In the genomic region with DNA sequence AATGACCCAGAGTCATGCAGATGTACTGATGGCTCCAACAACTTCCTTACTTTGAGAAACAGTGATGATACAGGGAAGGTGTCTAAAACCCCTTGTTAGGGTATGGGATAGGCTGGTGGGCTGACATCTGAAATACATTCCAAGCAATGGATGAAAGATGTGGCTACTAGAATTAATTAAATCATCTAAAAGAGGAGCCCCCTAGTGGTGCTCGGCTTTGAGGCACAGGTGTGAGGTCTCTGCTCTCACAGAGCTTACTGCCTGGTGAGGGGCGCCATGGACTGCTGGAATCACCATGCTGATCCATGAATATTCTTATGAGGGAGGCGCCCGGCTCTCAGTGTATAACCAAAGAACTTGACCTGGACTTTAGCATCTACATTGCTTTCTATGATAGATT, we compare ENCODE assay signal across 9 cellular contexts. TPM values are rescaled to one million over a fixed set of nuclear protein-coding genes. Genes with fewer than 3 reads are reported as not detected.
A peak's percentile ranks its signal among the peaks of the same experiment; 100 is the strongest.
DNase-seq lines count a peak whose midpoint lies in the region; ATAC-seq and TF ChIP-seq lines count a peak whose summit lies in the region.
"Had no signal": no experiment of that assay in that cellular context is flagged by ENCODE, and none has a peak within 500 bp of the region (broad histone marks: within the 10 kb centered on the region; RNA-seq: fewer than 3 reads in every experiment).

No MANE protein-coding gene starts in this region.

- H3K4ac ChIP-seq in mesendoderm (ENCODE audit: low read depth, low read length) = no peak overlapping the region

- H2BK15ac ChIP-seq in mesendoderm (replicated peaks; ENCODE audit: low read depth) = no peak overlapping the region

- H3K27me3 Mint-ChIP-seq in activated naive CD4-positive, alpha-beta T cell treated with anti-CD3 and anti-CD28 coated beads, Interleukin-2, amount 10 ng/mL, durations not matched to agents 7 days and 5 days = peaks cover 12% of the 10 kb centered on the region

- no peak overlapping the region for H2BK120ac ChIP-seq in mesendoderm (ENCODE audit: low read depth, low read length)

- no peaks in the 10 kb centered on the region for H3K4me1 ChIP-seq in DND-41 (ENCODE audit: insufficient read depth, low read length)
- no peaks in the 10 kb centered on the region for H3K4me1 ChIP-seq in mesendoderm (ENCODE audit: control insufficient read depth, low read depth, low read length)

- no peaks in the 10 kb centered on the region for H3K9me3 ChIP-seq in DND-41 (ENCODE audit: insufficient read depth, low read length, severe bottlenecking)

- DNase-seq in DND-41 (peak; percentile 29), HuH-7 (ENCODE audit: low spot score) (peak; percentile 38), mesendoderm (peak; percentile 41), GM19238 (ENCODE audit: insufficient read length, low spot score) (no peak)
- DNase-seq in activated naive CD4-positive, alpha-beta T cell treated with anti-CD3 and anti-CD28 coated beads, Interleukin-2, amount 10 ng/mL, durations not matched to agents 7 days and 5 days = peak; percentile 46
- no peak for DNase-seq in NK-92 treated with Interleukin-12 subunit alpha and Interleukin-12 subunit beta, amount 100 ng/mL, for 24 hours (lab: John Stamatoyannopoulos, UW)

- no peak overlapping the region for H2AK5ac ChIP-seq in mesendoderm (ENCODE audit: low read length)

- no peaks in the 10 kb centered on the region for H4K20me1 ChIP-seq in DND-41 (ENCODE audit: insufficient read depth, low read length)

- no peak overlapping the region for H4K8ac ChIP-seq in mesendoderm (ENCODE audit: low read depth, low read length)

- no peaks in the 10 kb centered on the region for H3K79me2 ChIP-seq in DND-41 (ENCODE audit: insufficient read depth, low read length)
- H3K79me2 ChIP-seq in mesendoderm (ENCODE audit: control insufficient read depth, insufficient read depth, low read length) = no peaks in the 10 kb centered on the region

- H3K27ac ChIP-seq in DND-41 (ENCODE audit: low read length) = no peak overlapping the region
- no peak overlapping the region for H3K27ac ChIP-seq in mesendoderm (ENCODE audit: low read depth, low read length)
- H3K27ac ChIP-seq: skin epidermis had no signal

- H3K4me3 ChIP-seq in DND-41 (ENCODE audit: low read depth in 1 of 2, low read length in 2 of 2) = no peak overlapping the region
- H3K4me3 ChIP-seq in mesendoderm (ENCODE audit: low read length) = no peak overlapping the region
- H3K4me3 ChIP-seq: skin epidermis had no signal

- H3K9me3 Mint-ChIP-seq in activated naive CD4-positive, alpha-beta T cell treated with anti-CD3 and anti-CD28 coated beads, Interleukin-2, amount 10 ng/mL, durations not matched to agents 7 days and 5 days = no peaks in the 10 kb centered on the region

- H3K23ac ChIP-seq in mesendoderm (ENCODE audit: low read length) = no peak overlapping the region

- TF ChIP-seq CTCF in DND-41 (IDR thresholded peaks at IDR 0.05; ENCODE audit: borderline replicate concordance, extremely low read depth, low read length, poor library complexity, severe bottlenecking) = peak; percentile 52

- H3K36me3 Mint-ChIP-seq in activated naive CD4-positive, alpha-beta T cell treated with anti-CD3 and anti-CD28 coated beads, Interleukin-2, amount 10 ng/mL, durations not matched to agents 7 days and 5 days = no peaks in the 10 kb centered on the region

- CTCF ChIA-PET in activated naive CD4-positive, alpha-beta T cell treated with anti-CD3 and anti-CD28 coated beads, Interleukin-2, amount 10 ng/mL, durations not matched to agents 7 days and 5 days (lab: Charles Lee) = interaction anchor here (0.5 to 3.2 kb wide), 24 partner anchors 9 to 242 kb away, joined by 3 to 15 read pairs (median 4); no protein-coding TSS in a partner anchor

- no peaks in the 10 kb centered on the region for H3K4me1 Mint-ChIP-seq in activated naive CD4-positive, alpha-beta T cell treated with anti-CD3 and anti-CD28 coated beads, Interleukin-2, amount 10 ng/mL, durations not matched to agents 7 days and 5 days

- H4K5ac ChIP-seq in mesendoderm (ENCODE audit: low read length) = no peak overlapping the region

- no peak overlapping the region for H3K56ac ChIP-seq in mesendoderm (ENCODE audit: low read length)

- H2BK5ac ChIP-seq in mesendoderm (ENCODE audit: low read length) = no peak overlapping the region

- no peaks in the 10 kb centered on the region for H3K79me1 ChIP-seq in mesendoderm (ENCODE audit: low read length)

- peak; percentile 64 for ATAC-seq in DND-41 (ENCODE audit: insufficient read depth, low read depth)
- ATAC-seq in HG03139 (IDR thresholded peaks at IDR 0.05; ENCODE audit: unreplicated experiment) = no peak
- ATAC-seq in HG03196 (IDR thresholded peaks at IDR 0.05; ENCODE audit: unreplicated experiment) = no peak

- no peak overlapping the region for H3K18ac ChIP-seq in mesendoderm (ENCODE audit: low read length)

- no peaks in the 10 kb centered on the region for H3K27me3 ChIP-seq in DND-41 (ENCODE audit: insufficient read depth, low read length, poor library complexity)
- H3K27me3 ChIP-seq in mesendoderm (ENCODE audit: insufficient read depth, low read length, poor library complexity) = no peaks in the 10 kb centered on the region

- H3K4me3 Mint-ChIP-seq in activated naive CD4-positive, alpha-beta T cell treated with anti-CD3 and anti-CD28 coated beads, Interleukin-2, amount 10 ng/mL, durations not matched to agents 7 days and 5 days = no peak overlapping the region

- H3K27ac Mint-ChIP-seq in activated naive CD4-positive, alpha-beta T cell treated with anti-CD3 and anti-CD28 coated beads, Interleukin-2, amount 10 ng/mL, durations not matched to agents 7 days and 5 days = no peak overlapping the region

- no peak overlapping the region for H2AFZ ChIP-seq in DND-41 (ENCODE audit: low read depth, low read length)

- H3K4me2 ChIP-seq in DND-41 (ENCODE audit: insufficient read depth, low read length) (no peak overlapping the region), mesendoderm (ENCODE audit: low read length) (no peak overlapping the region)

- WGBS in mesendoderm (ENCODE audit: extremely low coverage, insufficient coverage, low lambda C conversion rate) = no CpG with 5 or more reads among the region's 4 CpGs

- H3K9ac ChIP-seq in DND-41 (ENCODE audit: low read depth, low read length) (no peak overlapping the region), mesendoderm (ENCODE audit: low read length) (no peak overlapping the region)

- no peaks in the 10 kb centered on the region for H3K36me3 ChIP-seq in DND-41 (ENCODE audit: insufficient read depth, low read length)
- H3K36me3 ChIP-seq in mesendoderm (ENCODE audit: control insufficient read depth, insufficient read depth, low read length) = no peaks in the 10 kb centered on the region

RNA-seq across cellular contexts. Expression of a gene that starts 48.5 kb away (rescaled TPM):
- 38.4 TPM for polyA plus RNA-seq in mesendoderm (2013, experiment 1 of 2)
- 39.6 TPM for polyA plus RNA-seq in mesendoderm (2013, experiment 2 of 2)

Comparison
In these comparisons a context has a peak if more than half of its experiments do, and no peak if none do; other contexts are left out.
1. DNase-seq: peak in DND-41 (single experiment), HuH-7 (single experiment), activated naive CD4-positive, alpha-beta T cell treated with anti-CD3 and anti-CD28 coated beads, Interleukin-2, amount 10 ng/mL, durations not matched to agents 7 days and 5 days (single experiment) and mesendoderm (single experiment); none in NK-92 treated with Interleukin-12 subunit alpha and Interleukin-12 subunit beta, amount 100 ng/mL, for 24 hours (single experiment) and GM19238 (single experiment).